Comparison of ENCODE assay signal across 7 cellular contexts in genomic region chr19:17205237-17206140, GRCh38. TPM values are rescaled to one million over a fixed set of nuclear protein-coding genes. Genes with fewer than 3 reads are reported as not detected.
DNase-seq lines count a peak whose midpoint lies in the region; ATAC-seq, FAIRE-seq and TF ChIP-seq lines count a peak whose summit lies in the region.

No MANE protein-coding gene starts in this region.

- H3K4me3 ChIP-seq in upper lobe of right lung, result no peak overlapping the region

- H3K27me3 Mint-ChIP-seq in endothelial cell (ENCODE audit: unreplicated experiment) (peaks cover 8% of the 10 kb centered on the region), natural killer cell (ENCODE audit: low read depth in 2 of 2) (no peaks in the 10 kb centered on the region)

- H3K27ac Mint-ChIP-seq in endothelial cell (ENCODE audit: unreplicated experiment) (no peak overlapping the region), natural killer cell (no peak overlapping the region)

- H3K9me3 Mint-ChIP-seq in endothelial cell (ENCODE audit: unreplicated experiment) (no peaks in the 10 kb centered on the region), natural killer cell (no peaks in the 10 kb centered on the region)

- peak; percentile 58 to 78 (median 60) for ATAC-seq in natural killer cell
- ATAC-seq in upper lobe of right lung, result peak; percentile 84

- H3K4me1 ChIP-seq in upper lobe of right lung, result no peaks in the 10 kb centered on the region

- H3K4me1 Mint-ChIP-seq in endothelial cell (ENCODE audit: unreplicated experiment) (no peaks in the 10 kb centered on the region), natural killer cell (peaks cover 0 to 4% of the 10 kb centered on the region in 2 donors)

- no peak overlapping the region for H3K27ac ChIP-seq in upper lobe of right lung

- no peak for FAIRE-seq in urothelium cell line (lab: Jason Lieb, UNC)

- intact Hi-C loops in natural killer cell (cut with micrococcal nuclease), result loop anchor here (1.0 kb wide), 1 partner anchor 77 kb away; no protein-coding TSS in a partner anchor
- intact Hi-C loops in upper lobe of right lung (cut with DNase I), result loop anchor here (2.0 kb wide), 1 partner anchor 77 kb away; no protein-coding TSS in a partner anchor

- no peaks in the 10 kb centered on the region for H3K27me3 ChIP-seq in upper lobe of right lung

- H3K36me3 Mint-ChIP-seq in endothelial cell (ENCODE audit: low read depth, unreplicated experiment) (peaks cover 37% of the 10 kb centered on the region), natural killer cell (no peaks in the 10 kb centered on the region)

- DNase-seq in NCI-H2029 treated with DMSO at 0.1 percent for 48 hours (lab: John Stamatoyannopoulos, UW) (peak; percentile 9), endothelial cell (ENCODE audit: low spot score) (peak; percentile 66), natural killer cell (peak; percentile 44), upper lobe of right lung (peak; percentile 86), urothelium cell line (ENCODE audit: low spot score) (no peak)
- peak; percentile 75 for DNase-seq in activated CD8-positive, alpha-beta memory T cell treated with anti-CD3 and anti-CD28 coated beads for 24 hours

- no peaks in the 10 kb centered on the region for H3K9me3 ChIP-seq in upper lobe of right lung

- H3K36me3 ChIP-seq in upper lobe of right lung, result peaks cover 66% of the 10 kb centered on the region

- H3K4me3 Mint-ChIP-seq in endothelial cell (ENCODE audit: unreplicated experiment) (no peak overlapping the region), natural killer cell (no peak overlapping the region)

- TF ChIP-seq CTCF in GM12872 (IDR thresholded peaks at IDR 0.05; ENCODE audit: insufficient read depth, low read depth, low read length), result peak; percentile 85
- peak; percentile 61 for TF ChIP-seq CTCF in endothelial cell (IDR thresholded peaks at IDR 0.05; ENCODE audit: unreplicated experiment)
- TF ChIP-seq CTCF in natural killer cell (IDR thresholded peaks at IDR 0.05), result peak; percentile 30
- TF ChIP-seq CTCF in upper lobe of right lung (IDR thresholded peaks at IDR 0.05), result peak; percentile 63

RNA-seq across cellular contexts. Expression of gene USE1, which starts 9.7 kb away (rescaled TPM):
- 13.0 TPM for total RNA-seq in endothelial cell (ENCODE audit: unreplicated experiment)
- 10 to 100 TPM; 16.4 to 21.1 (median 20.9) TPM for total RNA-seq in natural killer cell
- total RNA-seq in upper lobe of right lung, result 24.0 TPM

RNA-seq across cellular contexts. Expression of gene OCEL1, which starts 20.5 kb away (rescaled TPM):
- total RNA-seq in endothelial cell (ENCODE audit: unreplicated experiment) (16.5 TPM), natural killer cell (10 to 100 TPM; 28.1 to 39.1 (median 37.0) TPM), upper lobe of right lung (31.6 TPM)

RNA-seq across cellular contexts. Expression of gene NR2F6, which starts 40.2 kb away (rescaled TPM):
- total RNA-seq in endothelial cell (ENCODE audit: unreplicated experiment) (69.9 TPM), natural killer cell (1 to 10 TPM; 1.3 to 4.2 (median 1.8) TPM), upper lobe of right lung (41.7 TPM)

RNA-seq across cellular contexts. Expression of gene USHBP1, which starts 59.1 kb away (rescaled TPM):
- total RNA-seq in endothelial cell (ENCODE audit: unreplicated experiment), result 54.2 TPM
- not detected for total RNA-seq in natural killer cell
- total RNA-seq in upper lobe of right lung, result 14.0 TPM

Comparison
In these comparisons a context has a peak if more than half of its experiments do, and no peak if none do; other contexts are left out.
1. CTCF ChIP-seq: peak in every context shown above with its lines; median percentile 85 in GM12872; 63 in upper lobe of right lung; 61 in endothelial cell; 30 in natural killer cell.